ENCODE assay signal across 11 cellular contexts in genomic region chr7:17690030-17690429, GRCh38.
DNase-seq lines count a peak whose midpoint lies in the region; ATAC-seq and TF ChIP-seq lines count a peak whose summit lies in the region.
"Had no signal": no experiment of that assay in that cellular context is flagged by ENCODE, and none has a peak within 500 bp of the region (broad histone marks: within the 10 kb centered on the region; RNA-seq: fewer than 3 reads in every experiment).

No MANE protein-coding gene starts in this region.

- peak overlapping the region; percentile 57 for H2AFZ ChIP-seq in mammary epithelial cell (ENCODE audit: low read depth, low read length)

- 15% methylated on average over 3 of the region's 4 CpGs for WGBS in mammary epithelial cell (ENCODE audit: low coverage, missing lambda C conversion rate)

- H3K4me1 ChIP-seq in mammary epithelial cell (ENCODE audit: insufficient read depth, low read length) (peaks cover 16% of the 10 kb centered on the region), colonic mucosa (no peaks in the 10 kb centered on the region), right atrium auricular region (no peaks in the 10 kb centered on the region)

- CTCF ChIA-PET in mammary epithelial cell (lab: Charles Lee; ENCODE audit: low non-redundant PET) = interaction anchor here (0.6 kb wide), 1 partner anchor 366 kb away, joined by 4 read pairs; no protein-coding TSS in a partner anchor

- TF ChIP-seq CTCF in mammary epithelial cell (conservative IDR thresholded peaks at IDR 0.05 in 1 of 2, IDR thresholded peaks at IDR 0.05 in 1 of 2; ENCODE audit: extremely low read depth in 1 of 2, insufficient read depth in 1 of 2, low read depth in 1 of 2, low read length in 2 of 2) = no peak
- no peak for TF ChIP-seq CTCF in colonic mucosa (IDR thresholded peaks at IDR 0.05)
- TF ChIP-seq CTCF in right atrium auricular region (IDR thresholded peaks at IDR 0.05) = no peak

- intact Hi-C loops in mammary epithelial cell (cut with micrococcal nuclease) = no loop called here
- intact Hi-C loops in colonic mucosa (cut with DNase I) = no loop called here

- H3K36me3 ChIP-seq in mammary epithelial cell (ENCODE audit: insufficient read depth, low read length) (no peaks in the 10 kb centered on the region), colonic mucosa (no peaks in the 10 kb centered on the region), right atrium auricular region (no peaks in the 10 kb centered on the region)

- in situ Hi-C loops in KBM-7 (cut with MboI; ENCODE audit: low pct_unique_long_range_greater_than_20kb, low sequenced_read_pairs) (loop anchor here (25.0 kb wide), 1 partner anchor 622 kb away; no protein-coding TSS in a partner anchor), mammary epithelial cell (cut with MboI; ENCODE audit: low sequenced_read_pairs in 2 of 2) (no loop called here)

- peak overlapping the region; percentile 17 for H3K4me2 ChIP-seq in mammary epithelial cell (ENCODE audit: insufficient read depth, low read depth, low read length)

- ATAC-seq in GM19455 (IDR thresholded peaks at IDR 0.05; ENCODE audit: unreplicated experiment) (peak; percentile 69), HG03139 (IDR thresholded peaks at IDR 0.05; ENCODE audit: unreplicated experiment) (no peak)

- H3K9me3 ChIP-seq in mammary epithelial cell (replicated peaks; ENCODE audit: insufficient read depth, low read length) (no peaks in the 10 kb centered on the region), colonic mucosa (no peaks in the 10 kb centered on the region), right atrium auricular region (no peaks in the 10 kb centered on the region)

- peak overlapping the region; percentile 82 for H3K27ac ChIP-seq in mammary epithelial cell (ENCODE audit: insufficient read depth, low read depth, low read length)
- H3K27ac ChIP-seq in colonic mucosa = no peak overlapping the region
- H3K27ac ChIP-seq in right atrium auricular region = no peak overlapping the region
- H3K27ac ChIP-seq: C4-2B had no signal

- H3K27me3 ChIP-seq in mammary epithelial cell (ENCODE audit: insufficient read depth, low read length) (no peaks in the 10 kb centered on the region), colonic mucosa (no peaks in the 10 kb centered on the region), right atrium auricular region (no peaks in the 10 kb centered on the region)

- H3K4me3 ChIP-seq in mammary epithelial cell (replicated peaks in 1 of 3; ENCODE audit: insufficient read depth in 1 of 3, low read depth in 2 of 3, low read length in 3 of 3) = no peak overlapping the region
- H3K4me3 ChIP-seq in colonic mucosa = no peak overlapping the region
- H3K4me3 ChIP-seq in right atrium auricular region = no peak overlapping the region

- H4K20me1 ChIP-seq in mammary epithelial cell (ENCODE audit: insufficient read depth, low read length) = no peaks in the 10 kb centered on the region

- H3K79me2 ChIP-seq in mammary epithelial cell (ENCODE audit: insufficient read depth, low read length) = no peaks in the 10 kb centered on the region

- BruUV-seq in mammary epithelial cell (replicated peaks; lab: Mats Ljungman, UMichigan) = no TSS peak

- no peak overlapping the region for H3K9ac ChIP-seq in mammary epithelial cell (ENCODE audit: insufficient read depth, low read length)
- no peak overlapping the region for H3K9ac ChIP-seq in colonic mucosa (ENCODE audit: low read depth in 2 of 2, low read length in 2 of 2)

- peak; percentile 90 for DNase-seq in A172 (ENCODE audit: low spot score)
- peak; percentile 95 for DNase-seq in KBM-7
- peak; percentile 96 for DNase-seq in mammary epithelial cell
- DNase-seq in colonic mucosa = no peak
- DNase-seq in inferior parietal cortex (ENCODE audit: extremely low spot score) = no peak
- no peak for DNase-seq in right atrium auricular region (ENCODE audit: low spot score)
- DNase-seq: cerebellar nuclear complex, NCI-H524 treated with DMSO at 0.1 percent for 48 hours had no signal

- dilution Hi-C loops in mammary epithelial cell (cut with HindIII; ENCODE audit: low sequenced_read_pairs) = no loop called here

Comparison
In these comparisons a context has a peak if more than half of its experiments do, and no peak if none do; other contexts are left out.
1. DNase-seq: peak in A172 (single experiment), KBM-7 (single experiment) and mammary epithelial cell (single experiment); none in colonic mucosa (single experiment), inferior parietal cortex (single experiment) and right atrium auricular region (single experiment).